In the genomic region with DNA sequence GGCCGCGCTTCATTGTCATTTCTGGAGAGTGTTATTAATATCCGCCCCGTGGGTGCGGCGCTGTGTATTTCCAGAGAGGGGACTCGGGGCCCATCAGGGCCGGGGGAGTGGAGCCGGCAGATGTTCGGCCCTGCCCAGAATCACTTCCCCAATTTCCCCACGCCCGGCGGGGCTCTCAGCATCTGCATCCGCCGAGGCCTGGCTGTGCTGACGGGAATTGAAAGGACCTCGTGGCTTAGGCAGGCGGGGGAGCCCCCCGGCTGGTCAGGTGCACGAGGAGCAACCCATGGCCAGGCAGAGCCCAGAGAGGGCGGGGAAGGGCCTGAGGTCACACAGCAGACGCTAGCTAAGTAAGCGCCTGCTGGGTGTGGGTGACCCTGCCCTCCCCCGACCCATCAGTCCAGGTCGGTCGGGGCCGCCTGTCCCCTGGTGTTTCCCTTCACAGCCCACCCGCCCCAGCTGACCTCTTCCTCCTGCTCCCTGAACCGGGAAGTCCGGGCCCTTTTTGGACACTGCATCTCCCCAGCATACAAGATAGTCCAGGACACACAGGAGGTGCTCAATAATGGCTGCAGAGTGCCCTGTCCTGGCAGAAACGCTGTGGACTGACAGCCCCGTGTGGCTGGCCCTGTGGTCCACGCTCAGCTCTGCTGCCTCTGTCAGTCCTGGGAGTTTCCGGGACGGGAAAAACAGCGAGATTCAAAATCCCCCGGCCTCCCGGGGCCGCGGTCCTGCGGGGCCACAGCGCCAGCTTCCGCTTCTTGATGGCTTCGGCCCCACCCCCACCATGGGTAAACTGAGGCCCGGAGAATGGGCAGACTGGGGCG, we compare ENCODE assay signal across 11 cellular contexts. TPM values are rescaled to one million over a fixed set of nuclear protein-coding genes. Genes with fewer than 3 reads are reported as not detected.
A peak's percentile ranks its signal among the peaks of the same experiment; 100 is the strongest.
DNase-seq lines count a peak whose midpoint lies in the region; ATAC-seq, FAIRE-seq and TF ChIP-seq lines count a peak whose summit lies in the region.
"Had no signal": no experiment of that assay in that cellular context is flagged by ENCODE, and none has a peak within 500 bp of the region (broad histone marks: within the 10 kb centered on the region; RNA-seq: fewer than 3 reads in every experiment).

No MANE protein-coding gene starts in this region.

- H3K27ac ChIP-seq in CD8-positive, alpha-beta T cell (ENCODE audit: low read depth, low read length): no peak overlapping the region
- H3K27ac ChIP-seq in prostate gland: no peak overlapping the region

- CTCF ChIA-PET in CD8-positive, alpha-beta T cell (lab: Charles Lee): no interaction called here

- H3K36me3 ChIP-seq in BE2C: peaks cover 8% of the 10 kb centered on the region
- H3K36me3 ChIP-seq in CD8-positive, alpha-beta T cell (ENCODE audit: insufficient read depth, low read length): no peaks in the 10 kb centered on the region
- no peaks in the 10 kb centered on the region for H3K36me3 ChIP-seq in prostate gland

- 92% methylated on average over 46 of the region's 46 CpGs for WGBS in prostate gland

- intact Hi-C loops in CD8-positive, alpha-beta T cell (cut with DNase I, micrococcal nuclease): no loop called here
- intact Hi-C loops in prostate gland (cut with DNase I): no loop called here

- POLR2A ChIA-PET in CD8-positive, alpha-beta T cell (lab: Charles Lee): interaction anchor here (0.6 kb wide), 1 partner anchor 84 kb away, joined by 3 read pairs; no protein-coding TSS in a partner anchor

- H3K27me3 ChIP-seq in BE2C: no peaks in the 10 kb centered on the region
- no peaks in the 10 kb centered on the region for H3K27me3 ChIP-seq in CD8-positive, alpha-beta T cell (ENCODE audit: insufficient read depth, low read length)
- no peaks in the 10 kb centered on the region for H3K27me3 ChIP-seq in prostate gland (replicated peaks; ENCODE audit: insufficient read depth)

- peak; percentile 9 for DNase-seq in BE2C
- peak; percentile 89 for DNase-seq in germinal center (ENCODE audit: low spot score)
- DNase-seq in D721Med (ENCODE audit: insufficient read length, low spot score): no peak
- no peak for DNase-seq in CD8-positive, alpha-beta T cell
- no peak for DNase-seq in DMS53 (lab: John Stamatoyannopoulos, UW)
- no peak for DNase-seq in prostate gland (ENCODE audit: low spot score)

- TF ChIP-seq POLR2A in prostate gland (IDR thresholded peaks at IDR 0.05): no peak

- H3K27ac Mint-ChIP-seq in CD8-positive, alpha-beta T cell: no peak overlapping the region

- H3K4me1 ChIP-seq in BE2C (peaks cover 5% of the 10 kb centered on the region), prostate gland (replicated peaks) (peaks cover 3% of the 10 kb centered on the region)
- peaks cover 6% of the 10 kb centered on the region for H3K4me1 ChIP-seq in CD8-positive, alpha-beta T cell (ENCODE audit: insufficient read depth, low read length)

- H3K4me3 ChIP-seq in BE2C (ENCODE audit: low read depth, low read length) (no peak overlapping the region), prostate gland (no peak overlapping the region)
- no peak overlapping the region for H3K4me3 ChIP-seq in CD8-positive, alpha-beta T cell (ENCODE audit: low read depth, low read length)

- TF ChIP-seq CTCF in BE2C (IDR thresholded peaks at IDR 0.05; ENCODE audit: low read depth, low read length): no peak
- TF ChIP-seq CTCF in D721Med (IDR thresholded peaks at IDR 0.05; ENCODE audit: insufficient read depth, missing control alignments): no peak
- TF ChIP-seq CTCF in CD8-positive, alpha-beta T cell (IDR thresholded peaks at IDR 0.05): no peak
- TF ChIP-seq CTCF in prostate gland (IDR thresholded peaks at IDR 0.05): no peak

- no peak for FAIRE-seq in D721Med (lab: Jason Lieb, UNC)

- H3K36me3 Mint-ChIP-seq in CD8-positive, alpha-beta T cell: no peaks in the 10 kb centered on the region

- no peaks in the 10 kb centered on the region for H3K9me3 ChIP-seq in BE2C
- no peaks in the 10 kb centered on the region for H3K9me3 ChIP-seq in CD8-positive, alpha-beta T cell (ENCODE audit: low read length)
- no peaks in the 10 kb centered on the region for H3K9me3 ChIP-seq in prostate gland

- H3K4me3 Mint-ChIP-seq in CD8-positive, alpha-beta T cell: no peak overlapping the region

- H3K27me3 Mint-ChIP-seq in CD8-positive, alpha-beta T cell (ENCODE audit: low read depth): no peaks in the 10 kb centered on the region

- no peaks in the 10 kb centered on the region for H3K9me3 Mint-ChIP-seq in CD8-positive, alpha-beta T cell

- peaks cover 1% of the 10 kb centered on the region for H3K4me1 Mint-ChIP-seq in CD8-positive, alpha-beta T cell (ENCODE audit: low read depth)

- ATAC-seq in GM19463 (IDR thresholded peaks at IDR 0.05; ENCODE audit: unreplicated experiment): peak; percentile 69
- peak; percentile 57 for ATAC-seq in HG03439 (IDR thresholded peaks at IDR 0.05; ENCODE audit: unreplicated experiment)
- no peak for ATAC-seq in CD8-positive, alpha-beta T cell

RNA-seq across cellular contexts. Expression of a gene that starts 22.1 kb away (rescaled TPM):
- 23.2 TPM for polyA plus RNA-seq in BE2C (2012; ENCODE audit: insufficient read depth, insufficient read length, low read depth)
- 1 to 10 TPM; 2.0 to 2.7 TPM for total RNA-seq in CD8-positive, alpha-beta T cell
- 10 to 100 TPM in 1 of 2 donors, 1 to 10 TPM in 1; 3.8 to 18.7 TPM for total RNA-seq in prostate gland

RNA-seq across cellular contexts. Expression of a gene that starts 30.8 kb away (rescaled TPM):
- polyA plus RNA-seq in BE2C (2012; ENCODE audit: insufficient read depth, insufficient read length, low read depth): not detected
- total RNA-seq in CD8-positive, alpha-beta T cell: under 1 TPM; 0.81 to 0.90 TPM
- not detected for total RNA-seq in prostate gland
- total RNA-seq: fibroblast of lung had no signal
- polyA plus RNA-seq: BJ, fibroblast of lung had no signal

RNA-seq across cellular contexts. Expression of a gene that starts 34.9 kb away (rescaled TPM):
- polyA plus RNA-seq in BE2C (2012; ENCODE audit: insufficient read depth, insufficient read length, low read depth): 74.8 TPM
- 100 to 1,000 TPM; 242 to 261 TPM for total RNA-seq in CD8-positive, alpha-beta T cell
- total RNA-seq in prostate gland: 10 to 100 TPM; 36.9 to 58.7 TPM

RNA-seq across cellular contexts. Expression of a gene that starts 36.2 kb away (rescaled TPM):
- polyA plus RNA-seq in BE2C (2012; ENCODE audit: insufficient read depth, insufficient read length, low read depth): 247 TPM
- total RNA-seq in CD8-positive, alpha-beta T cell: 10 to 100 TPM; 20.6 to 22.7 TPM
- 10 to 100 TPM; 35.0 to 94.8 TPM for total RNA-seq in prostate gland

RNA-seq across cellular contexts. Expression of a gene that starts 52.3 kb away (rescaled TPM):
- polyA plus RNA-seq in BE2C (2012; ENCODE audit: insufficient read depth, insufficient read length, low read depth): 0.26 TPM
- total RNA-seq in CD8-positive, alpha-beta T cell: under 1 TPM; 0.35 to 0.53 TPM
- total RNA-seq in prostate gland: under 1 TPM in 1 of 2 donors, not detected in 1; 0.34 TPM
- total RNA-seq: T-helper 2 cell treated with Interferon-gamma antibody and Interleukin-4, amounts not matched to agents 100 ng/mL and 5 ng/mL, for 36 hours had no signal

Comparison
In these comparisons a context has a peak if more than half of its experiments do, and no peak if none do; other contexts are left out.
1. DNase-seq: peak in BE2C (single experiment) and germinal center (single experiment); none in D721Med (single experiment), CD8-positive, alpha-beta T cell (0 of 7), DMS53 (single experiment) and prostate gland (single experiment).
2. RNA of a gene that starts 34.9 kb away (total RNA-seq): 242 to 261 TPM in CD8-positive, alpha-beta T cell; 36.9 to 58.7 TPM in prostate gland; every median in the first group is over 4 times any median in the second.